In the genomic region with DNA sequence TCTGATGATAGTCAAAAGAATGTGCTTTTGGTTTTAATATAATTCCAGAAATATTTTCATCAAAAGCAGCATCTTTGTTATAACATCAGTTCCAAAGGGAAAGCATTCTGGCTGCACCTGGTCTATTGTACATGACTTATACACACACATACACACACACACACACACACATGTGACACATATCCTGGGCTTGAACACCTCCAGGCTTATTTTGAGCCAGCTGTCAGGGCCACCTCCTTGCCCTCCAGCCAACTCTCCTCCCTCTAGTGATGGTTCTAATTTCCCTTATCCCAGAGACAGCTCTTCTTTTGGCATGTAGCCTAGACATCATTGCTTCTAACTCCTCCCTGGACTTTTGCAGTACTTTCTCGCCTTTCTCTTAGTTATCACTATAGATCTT, we compare ENCODE assay signal across 21 cellular contexts.
DNase-seq lines count a peak whose midpoint lies in the region; ATAC-seq, FAIRE-seq and TF ChIP-seq lines count a peak whose summit lies in the region.
"Had no signal": no experiment of that assay in that cellular context is flagged by ENCODE, and none has a peak within 500 bp of the region (broad histone marks: within the 10 kb centered on the region; RNA-seq: fewer than 3 reads in every experiment).

No MANE protein-coding gene starts in this region.

- H3K9me3 ChIP-seq in HCT116 (ENCODE audit: control insufficient read depth in 1 of 2, insufficient read depth in 1 of 2, low read depth in 1 of 2, low read length in 2 of 2) (no peaks in the 10 kb centered on the region), K562 (replicated peaks; ENCODE audit: control insufficient read depth, insufficient read depth, low read depth, low read length) (no peaks in the 10 kb centered on the region)
- H3K9me3 ChIP-seq: body of pancreas, gastrocnemius medialis, lower lobe of right lung, SJSA1 had no signal

- ATAC-seq in HCT116 (no peak), K562 (no peak), GM19455 (IDR thresholded peaks at IDR 0.05; ENCODE audit: unreplicated experiment) (no peak)
- ATAC-seq: body of pancreas, gastrocnemius medialis, GM23338 had no signal

- H4K20me1 ChIP-seq in HCT116 (ENCODE audit: insufficient read depth) (no peaks in the 10 kb centered on the region), K562 (replicated peaks; ENCODE audit: control insufficient read depth, insufficient read depth, low read length) (no peaks in the 10 kb centered on the region)

- H3K79me2 ChIP-seq in ACC112 (ENCODE audit: control insufficient read depth, insufficient read depth, low read length, unreplicated experiment) = no peaks in the 10 kb centered on the region
- H3K79me2 ChIP-seq in HCT116 (ENCODE audit: insufficient read depth, low read length) = no peaks in the 10 kb centered on the region
- no peaks in the 10 kb centered on the region for H3K79me2 ChIP-seq in K562 (ENCODE audit: control insufficient read depth, insufficient read depth, low read length)

- CTCF ChIA-PET in HCT116 (lab: Charles Lee) = no interaction called here
- CTCF ChIA-PET in K562 (lab: Yijun Ruan, JAX; ENCODE audit: low intra/inter-chr PET ratio) = no interaction called here

- intact Hi-C loops in HCT116 (cut with micrococcal nuclease) (loop anchor here (5.0 kb wide), 1 partner anchor 102 kb away; no protein-coding TSS in a partner anchor), K562 (cut with micrococcal nuclease) (no loop called here)

- in situ Hi-C loops in K562 (cut with MboI) = no loop called here

- peak overlapping the region; percentile 36; the same call in 1 of the 2 replicates for H3K27ac ChIP-seq in ACC112 (ENCODE audit: low read depth, low read length)
- H3K27ac ChIP-seq in HCT116 (ENCODE audit: low read depth, low read length) = no peak overlapping the region
- H3K27ac ChIP-seq in K562 (ENCODE audit: extremely low read depth, low read depth, low read length) = no peak overlapping the region
- H3K27ac ChIP-seq: body of pancreas, gastrocnemius medialis, lower lobe of right lung, SJSA1 had no signal

- H2AFZ ChIP-seq in ACC112 (ENCODE audit: low read length, unreplicated experiment) (no peak overlapping the region), HCT116 (ENCODE audit: low read depth, low read length, poor library complexity, severe bottlenecking) (no peak overlapping the region), K562 (ENCODE audit: low read depth, low read length) (no peak overlapping the region)
- H2AFZ ChIP-seq: GM23338 had no signal

- DNase-seq in HCT116 (ENCODE audit: low read depth, low spot score) = no peak
- DNase-seq in K562 (ENCODE audit: extremely low read depth in 1 of 4, low spot score in 3 of 4) = no peak
- DNase-seq in glomerular visceral epithelial cell (ENCODE audit: extremely low spot score) = peak; percentile 36
- no peak for DNase-seq in activated naive CD4-positive, alpha-beta T cell treated with anti-CD3 and anti-CD28 coated beads, Interleukin-2, amount 50 U/mL, for 16 hours
- no peak for DNase-seq in foreskin melanocyte
- DNase-seq in NCI-H1930 (lab: John Stamatoyannopoulos, UW) = no peak
- DNase-seq: ACHN; activated CD4-positive, alpha-beta T cell treated with anti-CD3 and anti-CD28 coated beads for 48 hours; activated CD8-positive, alpha-beta memory T cell treated with anti-CD3 and anti-CD28 coated beads, Interleukin-2, amount 50 U/mL, for 48 hours; activated naive CD4-positive, alpha-beta T cell treated with anti-CD3 and anti-CD28 coated beads for 36 hours; effector CD8-positive, alpha-beta T cell; gastrocnemius medialis; Karpas-422; lower lobe of right lung; NCI-H1436 treated with DMSO at 0.1 percent for 48 hours; NCI-H510A had no signal

- H3K9me1 ChIP-seq in K562 (ENCODE audit: control insufficient read depth, insufficient read depth, low read length) = no peaks in the 10 kb centered on the region

- TF ChIP-seq POLR2A in HCT116 (IDR thresholded peaks at IDR 0.05; ENCODE audit: borderline replicate concordance, extremely low read depth, insufficient read depth, insufficient read length) (no peak), K562 (conservative IDR thresholded peaks at IDR 0.05) (no peak)

- H3K9ac ChIP-seq in HCT116 (ENCODE audit: low read length) (no peak overlapping the region), K562 (ENCODE audit: insufficient read depth in 1 of 2, low read depth in 2 of 2, low read length in 2 of 2) (no peak overlapping the region)

- no peak for TF ChIP-seq EP300 in K562 (IDR thresholded peaks at IDR 0.05; ENCODE audit: low read length)

- H3K4me3 ChIP-seq in ACC112 (ENCODE audit: low read depth, low read length) = no peak overlapping the region
- H3K4me3 ChIP-seq in HCT116 (replicated peaks in 1 of 2; ENCODE audit: low read depth in 1 of 2, low read length in 2 of 2) = no peak overlapping the region
- H3K4me3 ChIP-seq in K562 = no peak overlapping the region
- H3K4me3 ChIP-seq: body of pancreas, gastrocnemius medialis, GM23338, lower lobe of right lung, SJSA1 had no signal

- no TSS peak for BruUV-seq in HCT116 (replicated peaks; lab: Mats Ljungman, UMichigan)
- BruUV-seq in K562 (replicated peaks; lab: Mats Ljungman, UMichigan) = no TSS peak

- H3K27me3 ChIP-seq in ACC112 (ENCODE audit: insufficient read depth, low read length) (no peaks in the 10 kb centered on the region), HCT116 (ENCODE audit: insufficient read depth, low read length) (no peaks in the 10 kb centered on the region), K562 (ENCODE audit: control insufficient read depth in 2 of 2, insufficient read depth in 2 of 2, low read length in 2 of 2) (no peaks in the 10 kb centered on the region)
- H3K27me3 ChIP-seq: body of pancreas, gastrocnemius medialis, SJSA1 had no signal

- FAIRE-seq in K562 (lab: Jason Lieb, UNC) = no peak

- H3K36me3 ChIP-seq in ACC112 (ENCODE audit: insufficient read depth, low read length) = no peaks in the 10 kb centered on the region
- H3K36me3 ChIP-seq in HCT116 (ENCODE audit: control insufficient read depth in 1 of 2, insufficient read depth in 2 of 2, low read length in 2 of 2) = no peaks in the 10 kb centered on the region
- H3K36me3 ChIP-seq in K562 (ENCODE audit: control insufficient read depth, insufficient read depth, low read length) = no peaks in the 10 kb centered on the region; the same call in 2 of the 3 replicates
- H3K36me3 ChIP-seq: gastrocnemius medialis, lower lobe of right lung, SJSA1 had no signal

- POLR2A ChIA-PET in HCT116 (lab: Charles Lee) (no interaction called here), K562 (lab: Yijun Ruan, JAX) (interaction anchor here (0.6 to 1.8 kb wide), 6 partner anchors 10 to 29 kb away, joined by 3 to 6 read pairs (median 4); no protein-coding TSS in a partner anchor)

- peaks cover 47% of the 10 kb centered on the region for H3K4me1 ChIP-seq in ACC112 (ENCODE audit: control insufficient read depth, insufficient read depth, low read length, unreplicated experiment)
- peaks cover 27 to 52% of the 10 kb centered on the region in 2 experiments for H3K4me1 ChIP-seq in HCT116 (ENCODE audit: control insufficient read depth in 1 of 2, insufficient read depth in 2 of 2, low read length in 2 of 2)
- peaks cover 6 to 22% of the 10 kb centered on the region in 2 experiments; a peak in 3 of 5 replicates for H3K4me1 ChIP-seq in K562 (replicated peaks in 1 of 2; ENCODE audit: control insufficient read depth in 2 of 2, insufficient read depth in 2 of 2, low read length in 2 of 2)
- H3K4me1 ChIP-seq: gastrocnemius medialis, SJSA1 had no signal

- no peak for TF ChIP-seq RAD21 in HCT116 (IDR thresholded peaks at IDR 0.05; ENCODE audit: low read depth)
- no peak for TF ChIP-seq RAD21 in K562 (CRISPR knock-in tag; conservative IDR thresholded peaks at IDR 0.05 in 1 of 2, IDR thresholded peaks at IDR 0.05 in 1 of 2)

- no peaks in the 10 kb centered on the region for H3K9me2 ChIP-seq in HCT116 (ENCODE audit: insufficient read depth)

- no peak for TF ChIP-seq CTCF in HCT116 (IDR thresholded peaks at IDR 0.05 in 2 of 3, conservative IDR thresholded peaks at IDR 0.05 in 1 of 3; ENCODE audit: borderline replicate concordance in 1 of 3, insufficient read depth in 1 of 3, low read depth in 2 of 3, low read length in 2 of 3)
- no peak for TF ChIP-seq CTCF in K562 (IDR thresholded peaks at IDR 0.05 in 2 of 3, conservative IDR thresholded peaks at IDR 0.05 in 1 of 3; ENCODE audit: insufficient read depth in 2 of 3, low read depth in 1 of 3, low read length in 3 of 3)

- WGBS in K562 (ENCODE audit: insufficient coverage, low coverage, missing lambda C conversion rate) = 20% methylated on average over 1 of the region's 1 CpG

- RAD21 ChIA-PET in HCT116 (lab: Charles Lee; ENCODE audit: low non-redundant PET in 1 of 2, low total read pairs in 2 of 2, uncharacterized antibody in 2 of 2, unreplicated experiment in 2 of 2) = no interaction called here

- H3K4me2 ChIP-seq in HCT116 (ENCODE audit: low read length) (peak overlapping the region; percentile 35; the same call in 1 of the 2 replicates), K562 (ENCODE audit: insufficient read depth, low read length) (no peak overlapping the region)
- H3K4me2 ChIP-seq: GM23338 had no signal

TF ChIP-seq in HCT116, 20 proteins besides CTCF, POLR2A, EP300 and RAD21 (continues in another document):
- TF ChIP-seq JUND (IDR thresholded peaks at IDR 0.05) (no peak), EZH2 (IDR thresholded peaks at IDR 0.05) (no peak)
- TF ChIP-seq, protein P1, sequence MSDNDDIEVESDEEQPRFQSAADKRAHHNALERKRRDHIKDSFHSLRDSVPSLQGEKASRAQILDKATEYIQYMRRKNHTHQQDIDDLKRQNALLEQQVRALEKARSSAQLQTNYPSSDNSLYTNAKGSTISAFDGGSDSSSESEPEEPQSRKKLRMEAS (IDR thresholded peaks at IDR 0.05) = no peak

TF ChIP-seq in K562, 482 proteins besides CTCF, POLR2A, EP300 and RAD21:
- TF ChIP-seq RCOR1 (IDR thresholded peaks at IDR 0.05; ENCODE audit: borderline replicate concordance in 1 of 2, low read depth in 2 of 2, low read length in 2 of 2) (0 out of 4 replicates have a peak, but pooled peaks of 1 of the 2 experiments have one; percentile 36), NFIC (IDR thresholded peaks at IDR 0.05) (peak; percentile 65), HDAC8 (tag; IDR thresholded peaks at IDR 0.05) (no peak)
